In genomic region chr2:141766225-141766624, GRCh38 we compare ENCODE assay signal across 14 cellular contexts.
A peak's percentile ranks its signal among the peaks of the same experiment; 100 is the strongest.
DNase-seq lines count a peak whose midpoint lies in the region; ATAC-seq and TF ChIP-seq lines count a peak whose summit lies in the region.
"Had no signal": no experiment of that assay in that cellular context is flagged by ENCODE, and none has a peak within 500 bp of the region (broad histone marks: within the 10 kb centered on the region; RNA-seq: fewer than 3 reads in every experiment).

No MANE protein-coding gene starts in this region.

- peaks cover 20% of the 10 kb centered on the region for H3K4me1 ChIP-seq in SJCRH30

- intact Hi-C loops in Calu3 (cut with micrococcal nuclease; ENCODE audit: unreplicated experiment) = no loop called here

- no peaks in the 10 kb centered on the region for H3K27me3 Mint-ChIP-seq in Calu3 (ENCODE audit: unreplicated experiment)
- H3K27me3 Mint-ChIP-seq: CD4-positive, CD25-positive, alpha-beta regulatory T cell had no signal

- H3K4me3 Mint-ChIP-seq in Calu3 (ENCODE audit: low read depth, unreplicated experiment) = no peak overlapping the region
- H3K4me3 Mint-ChIP-seq: CD4-positive, CD25-positive, alpha-beta regulatory T cell; H9 had no signal

- DNase-seq in NCI-H748 (lab: John Stamatoyannopoulos, UW; ENCODE audit: unreplicated experiment) (peak; percentile 14), NCI-H748 treated with DMSO at 0.1 percent for 48 hours (lab: John Stamatoyannopoulos, UW) (no peak), NCI-H2171 (lab: John Stamatoyannopoulos, UW) (peak; percentile 36), SJCRH30 (peak; percentile 12 to 63), HK-2 (ENCODE audit: unreplicated experiment) (no peak), Calu3 (no peak)
- DNase-seq: CD4-positive, CD25-positive, alpha-beta regulatory T cell; H9; KG1; NCI-H2081 treated with DMSO at 0.1 percent for 48 hours; NCI-H774; SIG-M5; T-helper 2 cell had no signal

- no peak overlapping the region for H3K27ac Mint-ChIP-seq in Calu3 (ENCODE audit: unreplicated experiment)
- H3K27ac Mint-ChIP-seq: CD4-positive, CD25-positive, alpha-beta regulatory T cell; H9 had no signal

- no peak for ATAC-seq in GM18861 (IDR thresholded peaks at IDR 0.05; ENCODE audit: unreplicated experiment)

- H3K9me3 ChIP-seq in SJCRH30 (replicated peaks) = no peaks in the 10 kb centered on the region

- no peaks in the 10 kb centered on the region for H3K36me3 ChIP-seq in SJCRH30

- no TSS peak for BruUV-seq in Calu3 (replicated peaks; lab: Mats Ljungman, UMichigan)

- no peaks in the 10 kb centered on the region for H3K27me3 ChIP-seq in SJCRH30

- H3K4me1 Mint-ChIP-seq in Calu3 (ENCODE audit: low read depth, unreplicated experiment) = no peaks in the 10 kb centered on the region
- H3K4me1 Mint-ChIP-seq: CD4-positive, CD25-positive, alpha-beta regulatory T cell had no signal

- TF ChIP-seq CTCF in Calu3 (IDR thresholded peaks at IDR 0.05; ENCODE audit: unreplicated experiment) = no peak

- no peak overlapping the region for H3K4me3 ChIP-seq in SJCRH30

- H3K36me3 Mint-ChIP-seq in Calu3 (ENCODE audit: insufficient read depth, unreplicated experiment) = no peaks in the 10 kb centered on the region
- H3K36me3 Mint-ChIP-seq: CD4-positive, CD25-positive, alpha-beta regulatory T cell had no signal

- CTCF ChIA-PET in Calu3 (lab: Charles Lee) = no interaction called here

- H3K27ac ChIP-seq in SJCRH30 = no peak overlapping the region

- no peaks in the 10 kb centered on the region for H3K9me3 Mint-ChIP-seq in Calu3 (ENCODE audit: low read depth, unreplicated experiment)
- H3K9me3 Mint-ChIP-seq: H9 had no signal

Comparison
In these comparisons a context has a peak if more than half of its experiments do, and no peak if none do; other contexts are left out.
1. DNase-seq: peak in NCI-H748 (single experiment), NCI-H2171 (single experiment) and SJCRH30 (2 of 2); none in NCI-H748 treated with DMSO at 0.1 percent for 48 hours (single experiment), HK-2 (single experiment) and Calu3 (single experiment).